Comparison of ENCODE assay signal across 6 cellular contexts in the genomic region with DNA sequence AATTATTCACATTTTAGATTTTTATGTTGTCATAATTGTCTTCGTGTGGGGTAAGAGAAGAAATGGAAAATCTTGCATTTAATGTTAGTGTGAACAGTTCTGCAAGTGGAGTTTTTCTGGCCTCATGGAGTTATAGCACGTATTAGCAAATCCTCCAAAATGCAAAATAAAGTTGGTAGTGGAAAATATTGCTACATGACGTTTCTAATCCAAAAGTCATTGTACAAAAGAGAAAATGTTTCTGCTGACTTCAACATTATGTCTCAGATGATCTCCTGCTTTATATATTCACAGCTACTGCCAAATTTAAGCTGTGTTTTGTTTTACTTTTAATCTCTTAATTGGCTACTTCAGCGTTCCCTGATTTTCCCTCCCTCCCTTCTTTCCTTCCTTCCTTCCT.
"Had no signal": no experiment of that assay in that cellular context is flagged by ENCODE, and none has a peak within 500 bp of the region (broad histone marks: within the 10 kb centered on the region; RNA-seq: fewer than 3 reads in every experiment).

No MANE protein-coding gene starts in this region.

- H3K4me1 Mint-ChIP-seq: H9 had no signal

- H3K4me3 Mint-ChIP-seq: H9 had no signal

- H3K4me3 ChIP-seq: GM23248 had no signal

- H3K27ac Mint-ChIP-seq: H9 had no signal

- H3K27ac ChIP-seq: GM23248 had no signal

- DNase-seq: GM23248, GOT3, H9, HCEC 1CT, IMR-90, KBM-7 had no signal

- H3K9ac ChIP-seq: GM23248 had no signal
